ENCODE assay signal across 1 cellular context in the genomic region with DNA sequence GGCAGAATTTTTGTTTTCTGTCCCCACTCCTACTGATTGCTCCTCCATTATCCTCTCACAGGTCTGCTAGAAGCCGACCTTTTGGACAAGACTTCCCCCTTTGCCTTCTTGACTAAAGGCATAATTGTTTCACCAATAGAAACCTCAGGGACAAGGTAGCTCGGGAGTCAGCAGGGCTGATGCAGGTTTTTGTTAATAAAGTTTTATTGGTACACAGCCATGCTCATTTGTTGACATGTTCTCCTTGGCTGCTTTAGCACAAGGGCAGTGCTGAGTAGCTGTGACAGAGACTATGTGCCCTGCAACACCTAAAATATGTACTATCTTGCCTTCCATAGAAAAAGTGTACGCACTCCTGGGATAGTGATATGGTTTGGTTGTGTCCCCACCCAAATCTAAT.
TF ChIP-seq lines count a peak whose summit lies in the region.

No MANE protein-coding gene starts in this region.

TF ChIP-seq in K562, 482 proteins besides CTCF, POLR2A, EP300 and RAD21:
- TF ChIP-seq, protein P1, sequence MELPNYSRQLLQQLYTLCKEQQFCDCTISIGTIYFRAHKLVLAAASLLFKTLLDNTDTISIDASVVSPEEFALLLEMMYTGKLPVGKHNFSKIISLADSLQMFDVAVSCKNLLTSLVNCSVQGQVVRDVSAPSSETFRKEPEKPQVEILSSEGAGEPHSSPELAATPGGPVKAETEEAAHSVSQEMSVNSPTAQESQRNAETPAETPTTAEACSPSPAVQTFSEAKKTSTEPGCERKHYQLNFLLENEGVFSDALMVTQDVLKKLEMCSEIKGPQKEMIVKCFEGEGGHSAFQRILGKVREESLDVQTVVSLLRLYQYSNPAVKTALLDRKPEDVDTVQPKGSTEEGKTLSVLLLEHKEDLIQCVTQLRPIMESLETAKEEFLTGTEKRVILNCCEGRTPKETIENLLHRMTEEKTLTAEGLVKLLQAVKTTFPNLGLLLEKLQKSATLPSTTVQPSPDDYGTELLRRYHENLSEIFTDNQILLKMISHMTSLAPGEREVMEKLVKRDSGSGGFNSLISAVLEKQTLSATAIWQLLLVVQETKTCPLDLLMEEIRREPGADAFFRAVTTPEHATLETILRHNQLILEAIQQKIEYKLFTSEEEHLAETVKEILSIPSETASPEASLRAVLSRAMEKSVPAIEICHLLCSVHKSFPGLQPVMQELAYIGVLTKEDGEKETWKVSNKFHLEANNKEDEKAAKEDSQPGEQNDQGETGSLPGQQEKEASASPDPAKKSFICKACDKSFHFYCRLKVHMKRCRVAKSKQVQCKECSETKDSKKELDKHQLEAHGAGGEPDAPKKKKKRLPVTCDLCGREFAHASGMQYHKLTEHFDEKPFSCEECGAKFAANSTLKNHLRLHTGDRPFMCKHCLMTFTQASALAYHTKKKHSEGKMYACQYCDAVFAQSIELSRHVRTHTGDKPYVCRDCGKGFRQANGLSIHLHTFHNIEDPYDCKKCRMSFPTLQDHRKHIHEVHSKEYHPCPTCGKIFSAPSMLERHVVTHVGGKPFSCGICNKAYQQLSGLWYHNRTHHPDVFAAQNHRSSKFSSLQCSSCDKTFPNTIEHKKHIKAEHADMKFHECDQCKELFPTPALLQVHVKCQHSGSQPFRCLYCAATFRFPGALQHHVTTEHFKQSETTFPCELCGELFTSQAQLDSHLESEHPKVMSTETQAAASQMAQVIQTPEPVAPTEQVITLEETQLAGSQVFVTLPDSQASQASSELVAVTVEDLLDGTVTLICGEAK (IDR thresholded peaks at IDR 0.05) = peak; percentile 92
- TF ChIP-seq, protein P1 (CRISPR knock-in tag; IDR thresholded peaks at IDR 0.05) = peak; percentile 79
- TF ChIP-seq ZNF354B (CRISPR knock-in tag; IDR thresholded peaks at IDR 0.05) = no peak
- TF ChIP-seq, protein P2, sequence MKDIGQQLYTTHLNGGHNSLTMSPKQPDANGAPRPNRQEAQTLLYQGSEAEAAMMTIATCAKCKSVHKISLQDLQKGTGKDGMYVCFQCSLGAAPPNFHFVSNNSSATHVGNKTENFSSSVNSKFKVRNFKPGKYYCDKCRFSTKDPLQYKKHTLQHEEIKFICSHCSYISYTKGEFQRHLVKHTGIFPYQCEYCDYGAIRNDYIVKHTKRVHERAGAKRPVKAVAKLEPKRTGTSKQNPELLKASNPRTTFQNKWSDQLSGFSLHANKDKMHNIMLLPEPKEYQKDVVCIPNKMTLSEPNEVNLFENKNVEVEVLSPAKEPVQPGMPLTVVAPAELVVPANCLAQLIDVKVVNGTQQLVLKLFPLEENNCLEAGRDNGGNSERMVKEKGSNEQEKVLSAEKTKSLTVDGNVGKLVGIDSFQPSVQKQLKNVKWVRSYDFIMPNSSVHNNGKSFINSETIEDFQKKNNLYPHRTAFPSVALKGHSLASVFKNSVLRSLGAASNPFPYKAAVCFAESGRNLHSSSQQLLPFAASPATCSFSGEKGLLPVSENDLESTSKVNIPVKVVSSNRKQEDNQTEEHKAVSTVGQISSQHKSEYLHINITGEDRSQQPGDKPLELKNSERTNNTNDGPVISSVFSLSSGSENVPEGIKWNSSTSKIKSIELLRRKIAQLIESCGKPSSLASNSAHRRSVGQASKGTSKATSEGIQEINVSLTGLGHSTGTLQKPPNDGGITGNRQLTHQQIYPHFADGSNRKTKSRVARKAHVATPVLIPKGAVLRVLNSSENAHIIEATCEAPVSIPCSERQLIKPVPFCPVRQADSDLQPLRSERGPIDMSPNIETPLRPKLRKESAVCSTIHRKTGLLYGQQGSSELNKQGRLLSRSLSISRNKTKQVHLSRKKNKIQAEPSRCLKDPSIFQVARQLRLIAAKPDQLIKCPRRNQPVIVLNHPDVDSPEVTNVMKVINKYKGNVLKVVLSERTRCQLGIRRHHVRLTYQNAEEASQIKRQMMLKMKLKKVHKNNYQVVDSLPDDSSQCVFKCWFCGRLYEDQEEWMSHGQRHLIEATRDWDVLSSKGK (CRISPR knock-in tag; IDR thresholded peaks at IDR 0.05) = no peak
